8 cellular contexts compared by ENCODE assay signal in the genomic region with DNA sequence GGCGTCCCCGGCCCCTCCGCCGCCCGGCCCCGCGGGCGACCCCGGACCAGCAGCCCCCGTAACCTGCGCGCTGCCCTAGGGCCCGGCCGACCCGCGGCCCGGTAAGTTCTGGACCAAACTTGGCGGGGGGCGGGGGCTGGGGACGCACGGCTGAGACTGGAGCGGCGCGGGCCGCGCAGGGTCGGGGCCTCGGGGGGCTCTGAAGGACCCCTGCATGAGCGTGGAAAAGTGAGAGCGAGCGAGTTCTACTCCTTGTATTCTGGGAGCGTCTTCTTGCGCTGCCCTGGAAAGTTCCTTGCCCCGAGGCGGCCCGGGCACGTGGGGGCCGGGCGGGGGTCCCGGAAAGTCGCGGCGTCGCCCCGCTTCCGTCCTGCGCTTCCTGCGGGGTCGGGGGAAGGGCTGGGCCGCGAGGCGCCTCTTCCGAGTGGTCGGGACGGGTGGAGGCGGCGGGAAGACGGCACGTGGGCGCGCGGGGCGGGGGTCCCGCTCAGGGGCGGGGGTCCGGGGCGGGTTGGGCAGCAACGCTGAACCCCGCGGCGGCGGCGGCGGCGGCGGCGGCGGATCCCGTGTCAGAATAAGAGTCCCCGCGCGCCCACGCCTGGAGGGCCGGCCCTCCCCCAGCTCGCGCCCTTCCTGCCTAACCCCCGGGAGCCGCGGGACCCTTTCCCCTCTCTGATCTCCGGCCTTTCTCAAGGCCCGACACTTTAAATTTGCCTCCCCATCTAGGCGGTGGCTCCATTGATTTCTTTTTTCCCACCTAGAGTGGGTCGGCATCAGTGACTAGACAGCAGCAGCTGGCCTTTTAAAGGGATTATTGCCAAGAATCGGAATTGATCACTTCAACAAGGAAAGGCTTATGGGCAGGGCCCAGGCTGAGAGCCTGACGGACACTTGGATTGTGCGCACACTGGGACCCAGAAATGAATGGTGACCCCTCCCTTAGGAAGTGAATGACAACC. TPM values are rescaled to one million over a fixed set of nuclear protein-coding genes. Genes with fewer than 3 reads are reported as not detected.
DNase-seq lines count a peak whose midpoint lies in the region; ATAC-seq, FAIRE-seq and TF ChIP-seq lines count a peak whose summit lies in the region.

No MANE protein-coding gene starts in this region.

- DNase-seq in A549 (ENCODE audit: low read depth in 1 of 2, low spot score in 1 of 2), result peak in 1 of 2 experiments; percentile 30
- peak; percentile 67 for DNase-seq in T-helper 2 cell treated with Interferon-gamma antibody and Interleukin-4, amounts not matched to agents 5 μg/mL and 100 μg/mL, for 36 hours (ENCODE audit: low spot score)
- no peak for DNase-seq in breast epithelium (ENCODE audit: low spot score in 2 of 2)
- DNase-seq in stimulated activated CD4-positive, alpha-beta T cell treated with anti-CD3 and anti-CD28 coated beads, Interleukin-4, amount 100 ng/mL, for 1 hour, result peak; percentile 66
- no peak for DNase-seq in SHP77 treated with DMSO at 0.1 percent for 48 hours (lab: John Stamatoyannopoulos, UW)

- TF ChIP-seq CTCF in A549 (IDR thresholded peaks at IDR 0.05) (no peak), breast epithelium (IDR thresholded peaks at IDR 0.05) (no peak)

- POLR2A ChIA-PET in A549 (lab: Yijun Ruan, JAX), result interaction anchor here (0.9 to 1.9 kb wide), 8 partner anchors 9 to 110 kb away, joined by 3 to 14 read pairs (median 4); no protein-coding TSS in a partner anchor

- peak overlapping the region; percentile 82 for H3K9ac ChIP-seq in HUES6 (ENCODE audit: low read length)

- H3K27me3 Mint-ChIP-seq in T-helper 2 cell treated with Interferon-gamma antibody and Interleukin-4, amounts not matched to agents 5 μg/mL and 100 μg/mL, for 36 hours (ENCODE audit: low read depth), result no peaks in the 10 kb centered on the region

- H3K4me1 Mint-ChIP-seq in T-helper 2 cell treated with Interferon-gamma antibody and Interleukin-4, amounts not matched to agents 5 μg/mL and 100 μg/mL, for 36 hours (ENCODE audit: low read depth), result peaks cover 56% of the 10 kb centered on the region

- H3K27ac Mint-ChIP-seq in T-helper 2 cell treated with Interferon-gamma antibody and Interleukin-4, amounts not matched to agents 5 μg/mL and 100 μg/mL, for 36 hours, result peak overlapping the region; percentile 82

- H3K9me3 Mint-ChIP-seq in T-helper 2 cell treated with Interferon-gamma antibody and Interleukin-4, amounts not matched to agents 5 μg/mL and 100 μg/mL, for 36 hours, result no peaks in the 10 kb centered on the region

- H3K36me3 Mint-ChIP-seq in T-helper 2 cell treated with Interferon-gamma antibody and Interleukin-4, amounts not matched to agents 5 μg/mL and 100 μg/mL, for 36 hours (ENCODE audit: low read depth), result peaks cover 2% of the 10 kb centered on the region

- ATAC-seq in A549 (peak; percentile 39 to 44; a peak in 4 of 6 replicates), GM18907 (IDR thresholded peaks at IDR 0.05; ENCODE audit: unreplicated experiment) (peak; percentile 26)

- H3K4me3 ChIP-seq in A549, result peak overlapping the region; percentile 97
- H3K4me3 ChIP-seq in HUES6 (ENCODE audit: low read depth, low read length), result peak overlapping the region; percentile 91
- peak overlapping the region; percentile 86 to 97 (median 93) for H3K4me3 ChIP-seq in breast epithelium

- TF ChIP-seq RAD21 in A549 (conservative IDR thresholded peaks at IDR 0.05 in 1 of 2, IDR thresholded peaks at IDR 0.05 in 1 of 2), result no peak

- H3K4me2 ChIP-seq in A549, result peak overlapping the region; percentile 86

- H3K36me3 ChIP-seq in HUES6 (ENCODE audit: control insufficient read depth, insufficient read depth, low read length) (peaks cover 6% of the 10 kb centered on the region), breast epithelium (no peaks in the 10 kb centered on the region)

- H3K9me3 ChIP-seq in A549 (no peaks in the 10 kb centered on the region), HUES6 (ENCODE audit: control insufficient read depth, insufficient read depth, low read depth, low read length) (no peaks in the 10 kb centered on the region), breast epithelium (no peaks in the 10 kb centered on the region)

- no peak for TF ChIP-seq EP300 in A549 (IDR thresholded peaks at IDR 0.05)

- 0% methylated on average over 7 of the region's 96 CpGs for WGBS in A549 (ENCODE audit: missing lambda C conversion rate)

- intact Hi-C loops in breast epithelium (cut with DNase I; ENCODE audit: low total_unique reads), result no loop called here

- H3K4me1 ChIP-seq in A549 (peaks cover 32% of the 10 kb centered on the region), HUES6 (ENCODE audit: control insufficient read depth, insufficient read depth, low read length) (peaks cover 54% of the 10 kb centered on the region), breast epithelium (peaks cover 5 to 14% of the 10 kb centered on the region in 2 donors)

- no peak for FAIRE-seq in A549 (lab: Jason Lieb, UNC)

- CTCF ChIA-PET in A549 (lab: Yijun Ruan, JAX), result interaction anchor here (0.8 to 2.1 kb wide), 9 partner anchors 8 to 238 kb away, joined by 3 to 10 read pairs (median 4); no protein-coding TSS in a partner anchor

- peak overlapping the region; percentile 89 to 97 for H3K27ac ChIP-seq in A549
- H3K27ac ChIP-seq in HUES6 (ENCODE audit: low read depth, low read length), result peak overlapping the region; percentile 94; the same call in 1 of the 2 replicates
- peak overlapping the region; percentile 85 to 89 for H3K27ac ChIP-seq in breast epithelium
- peak overlapping the region; percentile 38 for H3K27ac ChIP-seq in layer of hippocampus (ENCODE audit: low read depth, low read length)

- H3K27me3 ChIP-seq in HUES6 (ENCODE audit: control insufficient read depth, insufficient read depth, low read length), result no peaks in the 10 kb centered on the region
- H3K27me3 ChIP-seq in breast epithelium, result no peaks in the 10 kb centered on the region
- H3K27me3 ChIP-seq in layer of hippocampus (ENCODE audit: control insufficient read depth, insufficient read depth, low read length), result no peaks in the 10 kb centered on the region

- TF ChIP-seq POLR2A in A549 (IDR thresholded peaks at IDR 0.05; ENCODE audit: low read length) (no peak), breast epithelium (IDR thresholded peaks at IDR 0.05) (no peak)

- peak overlapping the region; percentile 94 for H3K4me3 Mint-ChIP-seq in T-helper 2 cell treated with Interferon-gamma antibody and Interleukin-4, amounts not matched to agents 5 μg/mL and 100 μg/mL, for 36 hours

TF ChIP-seq in A549, 52 proteins besides CTCF, POLR2A, EP300 and RAD21:
- TF ChIP-seq FOSL2 (IDR thresholded peaks at IDR 0.05), result no peak
- TF ChIP-seq FOSL2 (CRISPR knock-in tag; IDR thresholded peaks at IDR 0.05), result no peak
- TF ChIP-seq ZFP36 (IDR thresholded peaks at IDR 0.05; ENCODE audit: borderline replicate concordance, partially characterized antibody), result no peak
- TF ChIP-seq, protein P1, sequence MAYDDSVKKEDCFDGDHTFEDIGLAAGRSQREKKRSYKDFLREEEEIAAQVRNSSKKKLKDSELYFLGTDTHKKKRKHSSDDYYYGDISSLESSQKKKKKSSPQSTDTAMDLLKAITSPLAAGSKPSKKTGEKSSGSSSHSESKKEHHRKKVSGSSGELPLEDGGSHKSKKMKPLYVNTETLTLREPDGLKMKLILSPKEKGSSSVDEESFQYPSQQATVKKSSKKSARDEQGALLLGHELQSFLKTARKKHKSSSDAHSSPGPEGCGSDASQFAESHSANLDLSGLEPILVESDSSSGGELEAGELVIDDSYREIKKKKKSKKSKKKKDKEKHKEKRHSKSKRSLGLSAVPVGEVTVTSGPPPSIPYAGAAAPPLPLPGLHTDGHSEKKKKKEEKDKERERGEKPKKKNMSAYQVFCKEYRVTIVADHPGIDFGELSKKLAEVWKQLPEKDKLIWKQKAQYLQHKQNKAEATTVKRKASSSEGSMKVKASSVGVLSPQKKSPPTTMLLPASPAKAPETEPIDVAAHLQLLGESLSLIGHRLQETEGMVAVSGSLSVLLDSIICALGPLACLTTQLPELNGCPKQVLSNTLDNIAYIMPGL (CRISPR knock-in tag; IDR thresholded peaks at IDR 0.05; ENCODE audit: borderline replicate concordance), result no peak
- TF ChIP-seq SREBF2 (IDR thresholded peaks at IDR 0.05), result no peak
- TF ChIP-seq, protein P2, sequence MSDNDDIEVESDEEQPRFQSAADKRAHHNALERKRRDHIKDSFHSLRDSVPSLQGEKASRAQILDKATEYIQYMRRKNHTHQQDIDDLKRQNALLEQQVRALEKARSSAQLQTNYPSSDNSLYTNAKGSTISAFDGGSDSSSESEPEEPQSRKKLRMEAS (IDR thresholded peaks at IDR 0.05), result 0 out of 2 replicates have a peak, but pooled peaks have one; percentile 7
- TF ChIP-seq NR3C1 (IDR thresholded peaks at IDR 0.05), result no peak
- no peak for TF ChIP-seq HOXA7 (CRISPR knock-in tag; IDR thresholded peaks at IDR 0.05)

RNA-seq across cellular contexts. Expression of a gene that starts 0.7 kb away (rescaled TPM):
- polyA plus RNA-seq in A549 (2011; rRNA removed) (12.5 and 25.2 TPM in 2 replicates), A549 (2017; fragmentation: RNase III; extraction: RNeasy Plus Mini Kit Qiagen cat#74134 plus additional on column Dnase treatment) (28.4 to 29.3 TPM (median 28.9 TPM) in 3 replicates)
- 29.4 and 31.6 TPM in 2 replicates for polyA plus RNA-seq in A549 (2012; cell fraction: cytosol; rRNA removed)
- 31.3 and 36.8 TPM in 2 replicates for polyA plus RNA-seq in A549 (2012; cell fraction: nucleus; rRNA removed)
- polyA minus RNA-seq in A549 (2011; rRNA and poly(A)+ RNA removed), result 11.7 and 12.7 TPM in 2 replicates
- total RNA-seq in breast epithelium, result 10 to 100 TPM; 29.1 to 38.7 (median 33.6) TPM

Comparison
In these comparisons a context has a peak if more than half of its experiments do, and no peak if none do; other contexts are left out.
1. DNase-seq: peak in T-helper 2 cell treated with Interferon-gamma antibody and Interleukin-4, amounts not matched to agents 5 μg/mL and 100 μg/mL, for 36 hours (single experiment) and stimulated activated CD4-positive, alpha-beta T cell treated with anti-CD3 and anti-CD28 coated beads, Interleukin-4, amount 100 ng/mL, for 1 hour (single experiment); none in breast epithelium (0 of 2) and SHP77 treated with DMSO at 0.1 percent for 48 hours (single experiment).
2. H3K27ac ChIP-seq: peak in every context shown above with its lines; median percentile 94 in HUES6; 93 in A549; 87 in breast epithelium; 38 in layer of hippocampus.
3. Peak in every context shown above with its lines, with median percentiles within 50 percentile points of each other: H3K4me3 ChIP-seq.